9 cellular contexts compared by ENCODE assay signal in genomic region chr6:90413396-90413795, GRCh38.
DNase-seq lines count a peak whose midpoint lies in the region; ATAC-seq and TF ChIP-seq lines count a peak whose summit lies in the region.
"Had no signal": no experiment of that assay in that cellular context is flagged by ENCODE, and none has a peak within 500 bp of the region (broad histone marks: within the 10 kb centered on the region; RNA-seq: fewer than 3 reads in every experiment).

No MANE protein-coding gene starts in this region.

- H3K27me3 Mint-ChIP-seq in MCF 10A (ENCODE audit: insufficient read depth, unreplicated experiment) (no peaks in the 10 kb centered on the region), mesothelial cell of epicardium (ENCODE audit: low read depth) (no peaks in the 10 kb centered on the region)

- H3K9me3 ChIP-seq in breast epithelium: no peaks in the 10 kb centered on the region
- no peaks in the 10 kb centered on the region for H3K9me3 ChIP-seq in adipocyte (ENCODE audit: control insufficient read depth, low read length)
- no peaks in the 10 kb centered on the region for H3K9me3 ChIP-seq in upper lobe of right lung

- H3K4me3 ChIP-seq in breast epithelium (peak overlapping the region; percentile 22 to 51 (median 33)), adipocyte (ENCODE audit: low read length) (peak overlapping the region; percentile 20), upper lobe of right lung (peak overlapping the region; percentile 10)

- DNase-seq in breast epithelium (ENCODE audit: low spot score in 2 of 2) (no peak), MCF 10A (ENCODE audit: unreplicated experiment) (no peak), adipocyte (ENCODE audit: low read depth) (no peak), mesothelial cell of epicardium (ENCODE audit: low spot score in 2 of 2, unreplicated experiment in 2 of 2) (no peak), upper lobe of right lung (no peak), GM10248 (ENCODE audit: extremely low spot score) (no peak), NOMO-1 treated with DMSO at 0.1 percent for 48 hours (lab: John Stamatoyannopoulos, UW; ENCODE audit: unreplicated experiment) (no peak)
- DNase-seq: HFFc6 had no signal

- no TSS peak for BruUV-seq in MCF 10A (replicated peaks; lab: Mats Ljungman, UMichigan)

- no peaks in the 10 kb centered on the region for H3K36me3 Mint-ChIP-seq in MCF 10A (ENCODE audit: insufficient read depth, unreplicated experiment)
- no peaks in the 10 kb centered on the region for H3K36me3 Mint-ChIP-seq in mesothelial cell of epicardium

- no peaks in the 10 kb centered on the region for H3K4me1 ChIP-seq in breast epithelium
- H3K4me1 ChIP-seq in adipocyte (ENCODE audit: control insufficient read depth, insufficient read depth, low read length): peaks cover 5% of the 10 kb centered on the region
- H3K4me1 ChIP-seq in upper lobe of right lung: no peaks in the 10 kb centered on the region

- CTCF ChIA-PET in MCF 10A (lab: Yijun Ruan, JAX) (interaction anchor here (1.5 to 3.1 kb wide), 2 partner anchors 20 to 65 kb away, joined by 5 to 15 read pairs; no protein-coding TSS in a partner anchor), GM10248 (lab: Yijun Ruan, JAX) (interaction anchor here (0.8 to 4.6 kb wide), 8 partner anchors 8 to 79 kb away, joined by 3 to 28 read pairs (median 5); no protein-coding TSS in a partner anchor)

- TF ChIP-seq CTCF in breast epithelium (IDR thresholded peaks at IDR 0.05) (no peak), MCF 10A (IDR thresholded peaks at IDR 0.05; ENCODE audit: unreplicated experiment) (no peak), mesothelial cell of epicardium (IDR thresholded peaks at IDR 0.05; ENCODE audit: unreplicated experiment) (no peak), upper lobe of right lung (IDR thresholded peaks at IDR 0.05) (no peak), GM10248 (IDR thresholded peaks at IDR 0.05; ENCODE audit: control extremely low read depth, extremely low read depth, low read depth, missing control alignments) (no peak)

- POLR2A ChIA-PET in MCF 10A (lab: Yijun Ruan, JAX) (no interaction called here), GM10248 (lab: Yijun Ruan, JAX) (interaction anchor here (0.6 kb wide), 1 partner anchor 15 kb away, joined by 3 read pairs; no protein-coding TSS in a partner anchor)

- H3K27me3 ChIP-seq in breast epithelium: no peaks in the 10 kb centered on the region
- H3K27me3 ChIP-seq in adipocyte (replicated peaks; ENCODE audit: control insufficient read depth, insufficient read depth, low read length): peaks cover 8% of the 10 kb centered on the region
- H3K27me3 ChIP-seq in upper lobe of right lung: no peaks in the 10 kb centered on the region

- no peak for TF ChIP-seq POLR2A in breast epithelium (IDR thresholded peaks at IDR 0.05)

- H3K27ac Mint-ChIP-seq in MCF 10A (ENCODE audit: low read depth, unreplicated experiment) (no peak overlapping the region), mesothelial cell of epicardium (no peak overlapping the region)
- H3K27ac Mint-ChIP-seq: HFFc6 had no signal

- H3K9me3 Mint-ChIP-seq in MCF 10A (ENCODE audit: unreplicated experiment) (no peaks in the 10 kb centered on the region), mesothelial cell of epicardium (no peaks in the 10 kb centered on the region)
- H3K9me3 Mint-ChIP-seq: HFFc6 had no signal

- intact Hi-C loops in breast epithelium (cut with DNase I; ENCODE audit: low total_unique reads): no loop called here
- intact Hi-C loops in MCF 10A (cut with micrococcal nuclease): no loop called here
- intact Hi-C loops in upper lobe of right lung (cut with DNase I): no loop called here

- ATAC-seq in upper lobe of right lung: no peak
- ATAC-seq in HG02870 (IDR thresholded peaks at IDR 0.05; ENCODE audit: unreplicated experiment): no peak

- no peak overlapping the region for H3K9ac ChIP-seq in adipocyte (ENCODE audit: low read length)

- H3K27ac ChIP-seq in breast epithelium: no peak overlapping the region
- no peak overlapping the region for H3K27ac ChIP-seq in upper lobe of right lung

- H3K36me3 ChIP-seq in breast epithelium (no peaks in the 10 kb centered on the region), adipocyte (ENCODE audit: control insufficient read depth, insufficient read depth, low read length, severe bottlenecking) (no peaks in the 10 kb centered on the region), upper lobe of right lung (no peaks in the 10 kb centered on the region)

- no peak overlapping the region for H3K4me3 Mint-ChIP-seq in MCF 10A (ENCODE audit: unreplicated experiment)
- peak overlapping the region; percentile 54 for H3K4me3 Mint-ChIP-seq in mesothelial cell of epicardium
- H3K4me3 Mint-ChIP-seq: HFFc6 had no signal

- H3K4me1 Mint-ChIP-seq in MCF 10A (ENCODE audit: insufficient read depth, unreplicated experiment) (peaks cover 16% of the 10 kb centered on the region), mesothelial cell of epicardium (peaks cover 11% of the 10 kb centered on the region)
